In genomic region chr6:43570876-43571441, GRCh38 we compare ENCODE assay signal across 8 cellular contexts. TPM values are rescaled to one million over a fixed set of nuclear protein-coding genes. Genes with fewer than 3 reads are reported as not detected.
DNase-seq lines count a peak whose midpoint lies in the region; ATAC-seq and TF ChIP-seq lines count a peak whose summit lies in the region.
"Had no signal": no experiment of that assay in that cellular context is flagged by ENCODE, and none has a peak within 500 bp of the region (broad histone marks: within the 10 kb centered on the region; RNA-seq: fewer than 3 reads in every experiment).

No MANE protein-coding gene starts in this region.

- H3K27me3 ChIP-seq in OCI-LY3 (ENCODE audit: low read depth, low read length) (no peaks in the 10 kb centered on the region), esophagus squamous epithelium (no peaks in the 10 kb centered on the region)

- H3K4me1 ChIP-seq in OCI-LY3 (ENCODE audit: low read length) (peaks cover 18% of the 10 kb centered on the region), esophagus squamous epithelium (peaks cover 0 to 26% (median 0%) of the 10 kb centered on the region in 3 donors)
- H3K4me1 ChIP-seq: parathyroid adenoma had no signal

- H3K36me3 ChIP-seq in OCI-LY3 (replicated peaks; ENCODE audit: low read depth, low read length): peaks cover 45% of the 10 kb centered on the region
- H3K36me3 ChIP-seq in esophagus squamous epithelium: peaks cover 4 to 75% (median 7%) of the 10 kb centered on the region in 3 donors

- WGBS in esophagus squamous epithelium, 2 donors: 59 to 69% methylated on average over 5 of the region's 5 CpGs

- no peak overlapping the region for H3K9ac ChIP-seq in OCI-LY3 (ENCODE audit: low read length)
- H3K9ac ChIP-seq: parathyroid adenoma had no signal

- TF ChIP-seq CTCF in GM10266 (IDR thresholded peaks at IDR 0.05; ENCODE audit: control insufficient read depth, insufficient read depth, low read depth, missing control alignments) (no peak), OCI-LY3 (IDR thresholded peaks at IDR 0.05; ENCODE audit: low read depth, low read length) (no peak), esophagus squamous epithelium (IDR thresholded peaks at IDR 0.05) (no peak)

- no peak overlapping the region for H3K4me3 ChIP-seq in OCI-LY3 (ENCODE audit: low read length)
- H3K4me3 ChIP-seq in esophagus squamous epithelium: no peak overlapping the region

- ATAC-seq in GM21723 (IDR thresholded peaks at IDR 0.05; ENCODE audit: unreplicated experiment) (no peak), HG02798 (IDR thresholded peaks at IDR 0.05; ENCODE audit: poor library complexity, unreplicated experiment) (no peak)

- no peaks in the 10 kb centered on the region for H3K9me3 ChIP-seq in OCI-LY3 (ENCODE audit: insufficient read depth, low read length)
- H3K9me3 ChIP-seq in esophagus squamous epithelium: no peaks in the 10 kb centered on the region

- no peak overlapping the region for H2AFZ ChIP-seq in OCI-LY3 (ENCODE audit: low read depth, low read length)
- H2AFZ ChIP-seq: parathyroid adenoma had no signal

- peak; percentile 29 for DNase-seq in GM10266 (ENCODE audit: extremely low spot score)
- DNase-seq in esophagus squamous epithelium (lab: John Stamatoyannopoulos, UW): no peak
- DNase-seq in NCI-H446 (lab: John Stamatoyannopoulos, UW): no peak
- DNase-seq: NCI-H2171 treated with DMSO at 0.1 percent for 48 hours had no signal

- no peaks in the 10 kb centered on the region for H4K20me1 ChIP-seq in OCI-LY3 (ENCODE audit: insufficient read depth, low read length)

- H3K79me2 ChIP-seq in OCI-LY3 (ENCODE audit: low read length): peaks cover 38% of the 10 kb centered on the region

- intact Hi-C loops in esophagus squamous epithelium (cut with DNase I): no loop called here

- H3K27ac ChIP-seq in OCI-LY3 (ENCODE audit: low read length) (peak overlapping the region; percentile 52), esophagus squamous epithelium (peak overlapping the region in 3 of 4 donors; percentile 12 to 52 (median 23))
- H3K27ac ChIP-seq: parathyroid adenoma had no signal

- no peak for TF ChIP-seq POLR2A in esophagus squamous epithelium (IDR thresholded peaks at IDR 0.05)

- H3K4me2 ChIP-seq in OCI-LY3 (ENCODE audit: low read length): peak overlapping the region; percentile 10; the same call in 1 of the 2 replicates

RNA-seq across cellular contexts. Expression of gene XPO5, which starts 4.9 kb away (rescaled TPM):
- total RNA-seq in esophagus squamous epithelium: 10 to 100 TPM; 17.6 to 34.9 (median 26.5) TPM

RNA-seq across cellular contexts. Expression of gene POLH, which starts 5.0 kb away (rescaled TPM):
- total RNA-seq in esophagus squamous epithelium: 10 to 100 TPM in 3 of 4 donors, 1 to 10 TPM in 1; 5.3 to 14.8 (median 12.4) TPM

RNA-seq across cellular contexts. Expression of gene POLR1C, which starts 54.1 kb away (rescaled TPM):
- 10 to 100 TPM; 14.7 to 34.3 (median 25.9) TPM for total RNA-seq in esophagus squamous epithelium

RNA-seq across cellular contexts. Expression of gene YIPF3, which starts 54.2 kb away (rescaled TPM):
- total RNA-seq in esophagus squamous epithelium: 10 to 100 TPM; 50.5 to 73.5 (median 71.8) TPM

RNA-seq across cellular contexts. Expression of gene GTPBP2, which starts 58.1 kb away (rescaled TPM):
- total RNA-seq in esophagus squamous epithelium: 10 to 100 TPM; 24.3 to 52.4 (median 48.6) TPM
